8 cellular contexts compared by ENCODE assay signal in the genomic region with DNA sequence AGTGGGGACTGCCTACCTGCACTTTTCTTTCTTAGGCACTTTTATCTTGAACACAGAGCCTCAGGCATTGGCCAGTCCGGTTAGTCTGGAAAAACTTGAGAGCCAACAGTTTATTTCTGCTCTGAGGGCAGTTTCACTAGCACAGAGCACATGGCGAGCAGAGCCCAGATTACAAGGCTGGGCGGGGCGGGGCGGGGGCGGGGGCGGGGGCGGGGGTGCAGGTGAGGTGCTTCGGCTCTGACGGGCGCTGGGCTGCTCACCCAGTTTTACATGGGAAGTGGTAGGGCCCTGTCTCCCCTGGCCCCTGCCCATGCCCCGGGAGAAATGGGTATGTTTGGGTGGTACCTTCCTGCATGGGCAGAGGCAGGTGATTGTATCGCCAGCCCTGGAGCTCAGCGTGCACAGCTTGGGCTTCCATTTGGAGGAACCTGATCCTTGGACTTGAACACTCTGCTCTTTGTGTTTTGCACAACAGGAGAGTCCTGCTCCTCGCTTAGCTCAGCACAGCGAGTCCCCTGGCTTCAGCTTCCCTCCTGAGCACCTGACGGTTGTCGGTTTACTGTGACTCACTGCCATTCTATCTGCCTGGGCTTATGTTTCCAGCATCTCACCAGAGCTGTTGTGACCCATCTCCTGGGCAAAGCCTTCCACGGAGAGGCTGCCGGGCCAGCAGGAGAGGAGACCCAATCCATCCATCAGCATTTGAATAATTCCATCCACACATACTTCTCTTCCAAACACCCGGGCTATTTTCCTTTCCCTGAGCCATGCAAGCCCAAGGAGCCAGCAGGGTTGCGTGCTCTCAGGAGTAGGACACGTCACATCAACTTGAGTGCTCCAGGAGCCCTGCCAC.
DNase-seq lines count a peak whose midpoint lies in the region; ATAC-seq and TF ChIP-seq lines count a peak whose summit lies in the region.

No MANE protein-coding gene starts in this region.

- H3K27ac ChIP-seq in OCI-LY3 (ENCODE audit: low read length) = peak overlapping the region; percentile 81
- H3K27ac ChIP-seq in cardiac muscle cell = peak overlapping the region; percentile 80
- H3K27ac ChIP-seq in skin epidermis = peak overlapping the region; percentile 69 to 99 (median 94)

- peak overlapping the region; percentile 100 for H3K27ac Mint-ChIP-seq in activated T-helper 2 cell treated with anti-CD3 and anti-CD28 coated beads, Interferon-gamma antibody, Interleukin-2, Interleukin-4, amounts not matched to agents 10 μg/mL and 5 μg/mL and 100 μg/mL, durations not matched to agents 14 hours and 24 hours and 36 hours

- intact Hi-C loops in activated T-helper 2 cell treated with anti-CD3 and anti-CD28 coated beads, Interferon-gamma antibody, Interleukin-2, Interleukin-4, amounts not matched to agents 10 μg/mL and 5 μg/mL and 100 μg/mL, durations not matched to agents 14 hours and 24 hours and 36 hours (cut with micrococcal nuclease) = loop anchor here (1.0 to 5.0 kb wide), 4 partner anchors 39 to 521 kb away; no protein-coding TSS in a partner anchor

- H3K27me3 ChIP-seq in OCI-LY3 (ENCODE audit: low read depth, low read length) (no peaks in the 10 kb centered on the region), cardiac muscle cell (peaks cover 10% of the 10 kb centered on the region)

- H3K4me1 ChIP-seq in OCI-LY3 (ENCODE audit: low read length) (peaks cover 55% of the 10 kb centered on the region), cardiac muscle cell (ENCODE audit: low read depth) (peaks cover 35% of the 10 kb centered on the region)

- peak; percentile 31 for ATAC-seq in HG02642 (IDR thresholded peaks at IDR 0.05; ENCODE audit: poor library complexity, unreplicated experiment)
- no peak for ATAC-seq in GM19324 (IDR thresholded peaks at IDR 0.05; ENCODE audit: low FRiP score, unreplicated experiment)

- H3K36me3 Mint-ChIP-seq in activated T-helper 2 cell treated with anti-CD3 and anti-CD28 coated beads, Interferon-gamma antibody, Interleukin-2, Interleukin-4, amounts not matched to agents 10 μg/mL and 5 μg/mL and 100 μg/mL, durations not matched to agents 14 hours and 24 hours and 36 hours (ENCODE audit: low read depth) = peaks cover 4% of the 10 kb centered on the region

- H3K4me2 ChIP-seq in OCI-LY3 (ENCODE audit: low read length) = peak overlapping the region; percentile 96

- peak overlapping the region; percentile 78 for H3K4me3 Mint-ChIP-seq in activated T-helper 2 cell treated with anti-CD3 and anti-CD28 coated beads, Interferon-gamma antibody, Interleukin-2, Interleukin-4, amounts not matched to agents 10 μg/mL and 5 μg/mL and 100 μg/mL, durations not matched to agents 14 hours and 24 hours and 36 hours (ENCODE audit: low read depth)

- peak overlapping the region; percentile 85 for H3K9ac ChIP-seq in OCI-LY3 (ENCODE audit: low read length)

- peaks cover 43% of the 10 kb centered on the region for H3K4me1 Mint-ChIP-seq in activated T-helper 2 cell treated with anti-CD3 and anti-CD28 coated beads, Interferon-gamma antibody, Interleukin-2, Interleukin-4, amounts not matched to agents 10 μg/mL and 5 μg/mL and 100 μg/mL, durations not matched to agents 14 hours and 24 hours and 36 hours (ENCODE audit: low read depth)

- no peaks in the 10 kb centered on the region for H3K9me3 Mint-ChIP-seq in activated T-helper 2 cell treated with anti-CD3 and anti-CD28 coated beads, Interferon-gamma antibody, Interleukin-2, Interleukin-4, amounts not matched to agents 10 μg/mL and 5 μg/mL and 100 μg/mL, durations not matched to agents 14 hours and 24 hours and 36 hours

- DNase-seq in activated T-helper 2 cell treated with anti-CD3 and anti-CD28 coated beads, Interferon-gamma antibody, Interleukin-2, Interleukin-4, amounts not matched to agents 10 μg/mL and 5 μg/mL and 100 μg/mL, durations not matched to agents 14 hours and 24 hours and 36 hours (ENCODE audit: low spot score) = peak; percentile 77
- DNase-seq in cardiac muscle cell (ENCODE audit: low read depth in 1 of 2, low spot score in 1 of 2) (peak in 1 of 2 donors; percentile 76), NCI-H1436 (lab: John Stamatoyannopoulos, UW) (no peak)

- H3K79me2 ChIP-seq in OCI-LY3 (ENCODE audit: low read length) = no peaks in the 10 kb centered on the region

- peak overlapping the region; percentile 38; the same call in 1 of the 2 replicates for H3K4me3 ChIP-seq in GM08714 (ENCODE audit: low read length)
- peak overlapping the region; percentile 47 for H3K4me3 ChIP-seq in OCI-LY3 (ENCODE audit: low read length)
- H3K4me3 ChIP-seq in cardiac muscle cell = no peak overlapping the region
- peak overlapping the region in 4 of 7 experiments; percentile 1 to 17 (median 15) for H3K4me3 ChIP-seq in skin epidermis

- H3K9me3 ChIP-seq in OCI-LY3 (ENCODE audit: insufficient read depth, low read length) (no peaks in the 10 kb centered on the region), cardiac muscle cell (ENCODE audit: low read depth) (no peaks in the 10 kb centered on the region)

- TF ChIP-seq CTCF in OCI-LY3 (IDR thresholded peaks at IDR 0.05; ENCODE audit: low read depth, low read length) = no peak
- no peak for TF ChIP-seq CTCF in cardiac muscle cell (IDR thresholded peaks at IDR 0.05; ENCODE audit: low read depth, low read length)

- H2AFZ ChIP-seq in OCI-LY3 (ENCODE audit: low read depth, low read length) = no peak overlapping the region

- H3K36me3 ChIP-seq in OCI-LY3 (replicated peaks; ENCODE audit: low read depth, low read length) (no peaks in the 10 kb centered on the region), cardiac muscle cell (no peaks in the 10 kb centered on the region)

- H3K27me3 Mint-ChIP-seq in activated T-helper 2 cell treated with anti-CD3 and anti-CD28 coated beads, Interferon-gamma antibody, Interleukin-2, Interleukin-4, amounts not matched to agents 10 μg/mL and 5 μg/mL and 100 μg/mL, durations not matched to agents 14 hours and 24 hours and 36 hours (ENCODE audit: low read depth) = no peaks in the 10 kb centered on the region

- H4K20me1 ChIP-seq in OCI-LY3 (ENCODE audit: insufficient read depth, low read length) = no peaks in the 10 kb centered on the region
